8 cellular contexts compared by ENCODE assay signal in genomic region chr10:72244573-72245038, GRCh38. TPM values are rescaled to one million over a fixed set of nuclear protein-coding genes. Genes with fewer than 3 reads are reported as not detected.
DNase-seq lines count a peak whose midpoint lies in the region; ATAC-seq, FAIRE-seq and TF ChIP-seq lines count a peak whose summit lies in the region.
"Had no signal": no experiment of that assay in that cellular context is flagged by ENCODE, and none has a peak within 500 bp of the region (broad histone marks: within the 10 kb centered on the region; RNA-seq: fewer than 3 reads in every experiment).

No MANE protein-coding gene starts in this region.

- peak overlapping the region; percentile 65; the same call in 1 of the 2 replicates for H2AFZ ChIP-seq in Karpas-422 (ENCODE audit: low read length)
- H2AFZ ChIP-seq in HepG2 (ENCODE audit: low read length): peak overlapping the region; percentile 79

- WGBS in HepG2 (ENCODE audit: low lambda C conversion rate): 3% methylated on average over 5 of the region's 5 CpGs
- 43 to 51% (median 48%) methylated on average over 5 of the region's 5 CpGs for WGBS in stomach, 5 donors

- peak overlapping the region; percentile 49 for H3K27ac ChIP-seq in Karpas-422 (ENCODE audit: low read length)
- H3K27ac ChIP-seq in HepG2 (ENCODE audit: extremely low read length, insufficient read depth, low read length): peak overlapping the region; percentile 2
- H3K27ac ChIP-seq in stomach: peak overlapping the region; percentile 37 to 97 (median 92)

- TF ChIP-seq RAD21 in HepG2 (CRISPR knock-in tag; IDR thresholded peaks at IDR 0.05): no peak

- in situ Hi-C loops in HepG2 (cut with HindIII; ENCODE audit: extremely low pct_ligation_motif_present, low pct_unique_long_range_greater_than_20kb): no loop called here

- TF ChIP-seq EP300 in HepG2 (IDR thresholded peaks at IDR 0.05; ENCODE audit: low read depth in 2 of 2, low read length in 2 of 2) (no peak), HepG2 (CRISPR knock-in tag; IDR thresholded peaks at IDR 0.05; ENCODE audit: borderline replicate concordance) (no peak), stomach (IDR thresholded peaks at IDR 0.05) (no peak)

- no TSS peak for BruUV-seq in HepG2 (replicated peaks; lab: Mats Ljungman, UMichigan)

- no peak for FAIRE-seq in HepG2 (lab: Jason Lieb, UNC)
- FAIRE-seq: GM18507 had no signal

- H4K20me1 ChIP-seq in Karpas-422 (ENCODE audit: insufficient read depth, low read depth, low read length) (no peaks in the 10 kb centered on the region), HepG2 (ENCODE audit: insufficient read depth, low read length) (no peaks in the 10 kb centered on the region)

- intact Hi-C loops in HepG2 (cut with micrococcal nuclease; ENCODE audit: unreplicated experiment) (no loop called here), stomach (cut with DNase I; ENCODE audit: low total_unique reads) (no loop called here)

- peak overlapping the region; percentile 30 to 89 for H3K27ac Mint-ChIP-seq in activated naive CD4-positive, alpha-beta T cell treated with anti-CD3 and anti-CD28 coated beads, Interleukin-2, amount 50 U/mL, for 72 hours

- H3K4me2 ChIP-seq in Karpas-422 (ENCODE audit: low read depth, low read length, poor library complexity, severe bottlenecking) (no peak overlapping the region), HepG2 (ENCODE audit: low read depth, low read length) (peak overlapping the region; percentile 74)

- H3K79me2 ChIP-seq in Karpas-422 (ENCODE audit: low read length) (no peaks in the 10 kb centered on the region), HepG2 (ENCODE audit: insufficient read depth, low read length) (no peaks in the 10 kb centered on the region)

- H3K4me3 ChIP-seq in Karpas-422 (ENCODE audit: low read length) (no peak overlapping the region), HepG2 (replicated peaks in 1 of 3; ENCODE audit: insufficient read depth in 1 of 3, low read depth in 2 of 3, low read length in 3 of 3) (peak overlapping the region in 1 of 3 experiments; percentile 39; a peak in 3 of 6 replicates), stomach (no peak overlapping the region)

- no peaks in the 10 kb centered on the region for H3K9me2 ChIP-seq in Karpas-422 (replicated peaks; ENCODE audit: insufficient read depth, low read length)

- DNase-seq in Karpas-422 (no peak), HepG2 (ENCODE audit: low spot score) (no peak), stomach (no peak)
- DNase-seq in activated naive CD4-positive, alpha-beta T cell treated with anti-CD3 and anti-CD28 coated beads, Interleukin-2, amount 50 U/mL, for 72 hours (ENCODE audit: low spot score in 2 of 2): no peak
- DNase-seq in stimulated activated CD4-positive, alpha-beta T cell treated with anti-CD3 and anti-CD28 coated beads, Interleukin-4, amount 100 ng/mL, for 1 hour: no peak

- no peaks in the 10 kb centered on the region for H3K9me3 ChIP-seq in Karpas-422 (ENCODE audit: low read length)
- no peaks in the 10 kb centered on the region for H3K9me3 ChIP-seq in HepG2 (ENCODE audit: low read length)
- no peaks in the 10 kb centered on the region for H3K9me3 ChIP-seq in stomach

- H3K9ac ChIP-seq in Karpas-422 (ENCODE audit: low read length) (peak overlapping the region; percentile 5; the same call in 1 of the 2 replicates), HepG2 (ENCODE audit: insufficient read depth, low read depth, low read length) (peak overlapping the region; percentile 36)

- TF ChIP-seq CTCF in HepG2 (CRISPR knock-in tag; IDR thresholded peaks at IDR 0.05): no peak
- no peak for TF ChIP-seq CTCF in stomach (IDR thresholded peaks at IDR 0.05)

- no peak for ATAC-seq in activated naive CD4-positive, alpha-beta T cell treated with anti-CD3 and anti-CD28 coated beads, Interleukin-2, amount 50 U/mL, for 72 hours
- ATAC-seq in HepG2 (peak; percentile 23), GM18868 (IDR thresholded peaks at IDR 0.05; ENCODE audit: unreplicated experiment) (no peak), HG02970 (IDR thresholded peaks at IDR 0.05; ENCODE audit: low FRiP score, unreplicated experiment) (no peak)

- H3K36me3 Mint-ChIP-seq in activated naive CD4-positive, alpha-beta T cell treated with anti-CD3 and anti-CD28 coated beads, Interleukin-2, amount 50 U/mL, for 72 hours: no peaks in the 10 kb centered on the region

- H3K4me1 ChIP-seq in Karpas-422 (ENCODE audit: low read length): peaks cover 27% of the 10 kb centered on the region
- peaks cover 87% of the 10 kb centered on the region for H3K4me1 ChIP-seq in HepG2 (ENCODE audit: insufficient read depth, low read length)
- peaks cover 78 to 85% (median 83%) of the 10 kb centered on the region in 4 donors for H3K4me1 ChIP-seq in stomach

- H3K27me3 ChIP-seq in Karpas-422 (ENCODE audit: low read length): no peaks in the 10 kb centered on the region
- H3K27me3 ChIP-seq in HepG2 (ENCODE audit: control insufficient read depth in 1 of 2, insufficient read depth in 2 of 2, low read length in 2 of 2): no peaks in the 10 kb centered on the region
- H3K27me3 ChIP-seq in stomach: no peaks in the 10 kb centered on the region

- H3K36me3 ChIP-seq in Karpas-422 (ENCODE audit: insufficient read depth, low read length) (no peaks in the 10 kb centered on the region), HepG2 (replicated peaks in 1 of 2; ENCODE audit: control insufficient read depth in 1 of 2, insufficient read depth in 2 of 2, low read length in 2 of 2) (no peaks in the 10 kb centered on the region), stomach (no peaks in the 10 kb centered on the region)

- POLR2A ChIA-PET in HepG2 (lab: Yijun Ruan, JAX): interaction anchor here (1.3 to 3.6 kb wide), 2 partner anchors 29 to 84 kb away, joined by 3 to 15 read pairs; partner anchors contain the start of gene DDIT4

- no peaks in the 10 kb centered on the region for H3K9me3 Mint-ChIP-seq in activated naive CD4-positive, alpha-beta T cell treated with anti-CD3 and anti-CD28 coated beads, Interleukin-2, amount 50 U/mL, for 72 hours

- TF ChIP-seq POLR2A in HepG2 (IDR thresholded peaks at IDR 0.05; ENCODE audit: insufficient read depth in 1 of 2, low read depth in 2 of 2, low read length in 2 of 2): no peak
- TF ChIP-seq POLR2A in stomach (IDR thresholded peaks at IDR 0.05): no peak

- CTCF ChIA-PET in HepG2 (lab: Yijun Ruan, JAX; ENCODE audit: low intra/inter-chr PET ratio, low total read pairs): interaction anchor here (2.8 kb wide), 1 partner anchor 84 kb away, joined by 12 read pairs; no protein-coding TSS in a partner anchor

RNA-seq across cellular contexts. Expression of gene ASCC1, which starts 28.5 kb away (rescaled TPM):
- 26.0 and 27.8 TPM in 2 replicates for total RNA-seq in Karpas-422 (2014; rRNA removed; shearing (Covaris generic); ENCODE audit: low replicate concordance)
- 10 to 100 TPM; 65.5 to 87.6 TPM for total RNA-seq in activated naive CD4-positive, alpha-beta T cell treated with anti-CD3 and anti-CD28 coated beads, Interleukin-2, amount 50 U/mL, for 72 hours
- total RNA-seq in HepG2 (2016; rRNA removed; fragmentation: Illumina TruSeq; extraction: Trizol): 30.1 and 51.0 TPM in 2 replicates
- total RNA-seq in HepG2 (2016; cell fraction: cytosol; rRNA removed; fragmentation: Illumina TruSeq; extraction: Trizol; ENCODE audit: low read depth): 5.7 and 7.9 TPM in 2 replicates
- 31.9 and 52.7 TPM in 2 replicates for total RNA-seq in HepG2 (2016; cell fraction: insoluble cytoplasmic fraction; rRNA removed; fragmentation: Illumina TruSeq; extraction: Trizol)
- total RNA-seq in HepG2 (2016; cell fraction: membrane; rRNA removed; fragmentation: Illumina TruSeq; extraction: Trizol): 8.5 and 11.2 TPM in 2 replicates
- 19.7 and 20.4 TPM in 2 replicates for total RNA-seq in HepG2 (2016; cell fraction: nucleus; rRNA removed; fragmentation: Illumina TruSeq; extraction: Trizol)
- polyA plus RNA-seq in HepG2 (2011; rRNA removed): 16.6 and 21.6 TPM in 2 replicates
- 12.4 and 18.1 TPM in 2 replicates for polyA plus RNA-seq in HepG2 (2011; cell fraction: cytosol; rRNA removed)
- 7.4 and 10.0 TPM in 2 replicates for polyA plus RNA-seq in HepG2 (2011; cell fraction: nucleus; rRNA removed)
- polyA plus RNA-seq in HepG2 (2012): 23.8 and 25.1 TPM in 2 replicates
- 2.5 and 3.4 TPM in 2 replicates for polyA plus RNA-seq in HepG2 (2016; cell fraction: cytosol; fragmentation: Illumina TruSeq; extraction: Trizol; ENCODE audit: low read depth)
- 47.4 and 47.8 TPM in 2 replicates for polyA plus RNA-seq in HepG2 (2016; cell fraction: insoluble cytoplasmic fraction; fragmentation: Illumina TruSeq; extraction: Trizol; ENCODE audit: low read depth)
- polyA plus RNA-seq in HepG2 (2016; cell fraction: membrane; fragmentation: Illumina TruSeq; extraction: Trizol; ENCODE audit: low read depth): 5.9 and 6.9 TPM in 2 replicates
- polyA plus RNA-seq in HepG2 (2016; cell fraction: nucleus; fragmentation: Illumina TruSeq; extraction: Trizol; ENCODE audit: insufficient read depth, low read depth): 22.3 and 27.0 TPM in 2 replicates
- 21.8 and 33.7 TPM in 2 replicates for polyA minus RNA-seq in HepG2 (2011; rRNA and poly(A)+ RNA removed; ENCODE audit: low replicate concordance)
- polyA minus RNA-seq in HepG2 (2011; cell fraction: cytosol; rRNA and poly(A)+ RNA removed): 16.5 and 21.2 TPM in 2 replicates
- polyA minus RNA-seq in HepG2 (2011; cell fraction: nucleus; rRNA and poly(A)+ RNA removed): 25.8 and 32.3 TPM in 2 replicates
- 100 to 1,000 TPM in 1 of 5 donors, 10 to 100 TPM in 2, 1 to 10 TPM in 2; 4.3 to 142 (median 19.4) TPM for total RNA-seq in stomach
- 10 to 100 TPM in 2 of 3 donors, 1 to 10 TPM in 1; 8.4 to 14.7 (median 12.5) TPM for polyA plus RNA-seq in stomach

RNA-seq across cellular contexts. Expression of gene ANAPC16, which starts 28.8 kb away (rescaled TPM):
- 90.4 and 129 TPM in 2 replicates for total RNA-seq in Karpas-422 (2014; rRNA removed; shearing (Covaris generic); ENCODE audit: low replicate concordance)
- 100 to 1,000 TPM in 1 of 2 donors, 10 to 100 TPM in 1; 88.2 to 107 TPM for total RNA-seq in activated naive CD4-positive, alpha-beta T cell treated with anti-CD3 and anti-CD28 coated beads, Interleukin-2, amount 50 U/mL, for 72 hours
- total RNA-seq in HepG2 (2016; rRNA removed; fragmentation: Illumina TruSeq; extraction: Trizol) (74.8 and 95.6 TPM in 2 replicates), stomach (100 to 1,000 TPM in 2 of 5 donors, 10 to 100 TPM in 3; 12.7 to 104 (median 68.8) TPM)
- total RNA-seq in HepG2 (2016; cell fraction: cytosol; rRNA removed; fragmentation: Illumina TruSeq; extraction: Trizol; ENCODE audit: low read depth): 91.2 and 103 TPM in 2 replicates
- total RNA-seq in HepG2 (2016; cell fraction: insoluble cytoplasmic fraction; rRNA removed; fragmentation: Illumina TruSeq; extraction: Trizol): 76.8 and 94.9 TPM in 2 replicates
- total RNA-seq in HepG2 (2016; cell fraction: membrane; rRNA removed; fragmentation: Illumina TruSeq; extraction: Trizol): 149 and 166 TPM in 2 replicates
- total RNA-seq in HepG2 (2016; cell fraction: nucleus; rRNA removed; fragmentation: Illumina TruSeq; extraction: Trizol): 25.8 and 31.4 TPM in 2 replicates
- polyA plus RNA-seq in HepG2 (2011; rRNA removed) (70.4 and 89.4 TPM in 2 replicates), stomach (100 to 1,000 TPM; 164 to 231 (median 170) TPM)
- 49.3 and 62.9 TPM in 2 replicates for polyA plus RNA-seq in HepG2 (2011; cell fraction: cytosol; rRNA removed)
- 10.9 and 14.2 TPM in 2 replicates for polyA plus RNA-seq in HepG2 (2011; cell fraction: nucleus; rRNA removed)
- polyA plus RNA-seq in HepG2 (2012): 59.2 and 62.8 TPM in 2 replicates
- 138 and 184 TPM in 2 replicates for polyA plus RNA-seq in HepG2 (2016; cell fraction: cytosol; fragmentation: Illumina TruSeq; extraction: Trizol; ENCODE audit: low read depth)
- polyA plus RNA-seq in HepG2 (2016; cell fraction: insoluble cytoplasmic fraction; fragmentation: Illumina TruSeq; extraction: Trizol; ENCODE audit: low read depth): 106 and 114 TPM in 2 replicates
- polyA plus RNA-seq in HepG2 (2016; cell fraction: membrane; fragmentation: Illumina TruSeq; extraction: Trizol; ENCODE audit: low read depth): 159 and 184 TPM in 2 replicates
- polyA plus RNA-seq in HepG2 (2016; cell fraction: nucleus; fragmentation: Illumina TruSeq; extraction: Trizol; ENCODE audit: insufficient read depth, low read depth): 52.6 and 58.6 TPM in 2 replicates
- 27.8 and 41.1 TPM in 2 replicates for polyA minus RNA-seq in HepG2 (2011; rRNA and poly(A)+ RNA removed; ENCODE audit: low replicate concordance)
- 13.3 and 15.2 TPM in 2 replicates for polyA minus RNA-seq in HepG2 (2011; cell fraction: cytosol; rRNA and poly(A)+ RNA removed)
- polyA minus RNA-seq in HepG2 (2011; cell fraction: nucleus; rRNA and poly(A)+ RNA removed): 9.3 and 13.2 TPM in 2 replicates

RNA-seq across cellular contexts. Expression of gene DDIT4, which starts 29.1 kb away (rescaled TPM):
- 331 and 583 TPM in 2 replicates for total RNA-seq in Karpas-422 (2014; rRNA removed; shearing (Covaris generic); ENCODE audit: low replicate concordance)
- 1,000 to 10,000 TPM; 1,025 to 1,076 TPM for total RNA-seq in activated naive CD4-positive, alpha-beta T cell treated with anti-CD3 and anti-CD28 coated beads, Interleukin-2, amount 50 U/mL, for 72 hours
- 35.2 and 35.6 TPM in 2 replicates for total RNA-seq in HepG2 (2016; rRNA removed; fragmentation: Illumina TruSeq; extraction: Trizol)
- total RNA-seq in HepG2 (2016; cell fraction: cytosol; rRNA removed; fragmentation: Illumina TruSeq; extraction: Trizol; ENCODE audit: low read depth): 17.3 and 17.4 TPM in 2 replicates
- 35.9 and 37.2 TPM in 2 replicates for total RNA-seq in HepG2 (2016; cell fraction: insoluble cytoplasmic fraction; rRNA removed; fragmentation: Illumina TruSeq; extraction: Trizol)
- 34.5 and 35.2 TPM in 2 replicates for total RNA-seq in HepG2 (2016; cell fraction: membrane; rRNA removed; fragmentation: Illumina TruSeq; extraction: Trizol)
- total RNA-seq in HepG2 (2016; cell fraction: nucleus; rRNA removed; fragmentation: Illumina TruSeq; extraction: Trizol): 19.2 and 19.4 TPM in 2 replicates
- polyA plus RNA-seq in HepG2 (2011; rRNA removed): 40.7 and 78.9 TPM in 2 replicates
- 47.3 and 59.3 TPM in 2 replicates for polyA plus RNA-seq in HepG2 (2011; cell fraction: cytosol; rRNA removed)
- polyA plus RNA-seq in HepG2 (2011; cell fraction: nucleus; rRNA removed): 73.1 and 98.3 TPM in 2 replicates
- polyA plus RNA-seq in HepG2 (2012): 82.2 and 137 TPM in 2 replicates
- 3.8 and 5.2 TPM in 2 replicates for polyA plus RNA-seq in HepG2 (2016; cell fraction: cytosol; fragmentation: Illumina TruSeq; extraction: Trizol; ENCODE audit: low read depth)
- 24.9 and 26.7 TPM in 2 replicates for polyA plus RNA-seq in HepG2 (2016; cell fraction: insoluble cytoplasmic fraction; fragmentation: Illumina TruSeq; extraction: Trizol; ENCODE audit: low read depth)
- 8.1 and 8.4 TPM in 2 replicates for polyA plus RNA-seq in HepG2 (2016; cell fraction: membrane; fragmentation: Illumina TruSeq; extraction: Trizol; ENCODE audit: low read depth)
- polyA plus RNA-seq in HepG2 (2016; cell fraction: nucleus; fragmentation: Illumina TruSeq; extraction: Trizol; ENCODE audit: insufficient read depth, low read depth): 27.3 and 28.4 TPM in 2 replicates
- polyA minus RNA-seq in HepG2 (2011; rRNA and poly(A)+ RNA removed; ENCODE audit: low replicate concordance): 150 and 161 TPM in 2 replicates
- polyA minus RNA-seq in HepG2 (2011; cell fraction: cytosol; rRNA and poly(A)+ RNA removed): 74.7 and 77.2 TPM in 2 replicates
- 51.2 and 56.2 TPM in 2 replicates for polyA minus RNA-seq in HepG2 (2011; cell fraction: nucleus; rRNA and poly(A)+ RNA removed)
- 100 to 1,000 TPM in 4 of 5 donors, 10 to 100 TPM in 1; 89.9 to 188 (median 154) TPM for total RNA-seq in stomach
- polyA plus RNA-seq in stomach: 100 to 1,000 TPM; 122 to 176 (median 170) TPM

Comparison
In these comparisons a context has a peak if more than half of its experiments do, and no peak if none do; other contexts are left out.
1. H3K27ac ChIP-seq: peak in every context shown above with its lines; median percentile 92 in stomach; 49 in Karpas-422; 2 in HepG2.